30 cellular contexts compared by ENCODE assay signal in genomic region chr13:72891423-72891822, GRCh38.
"Had no signal": no experiment of that assay in that cellular context is flagged by ENCODE, and none has a peak within 500 bp of the region (broad histone marks: within the 10 kb centered on the region; RNA-seq: fewer than 3 reads in every experiment).

No MANE protein-coding gene starts in this region.

- H3K9me3 ChIP-seq: adrenal gland, body of pancreas, breast epithelium had no signal

- H3K27me3 ChIP-seq: adrenal gland, body of pancreas, brain microvascular endothelial cell, breast epithelium had no signal

- H3K27ac ChIP-seq: adrenal gland, body of pancreas, brain microvascular endothelial cell, breast epithelium, VCaP had no signal

- DNase-seq: activated B cell treated with CpG ODN at 0.5 μM for 24 hours; activated CD4-positive, alpha-beta memory T cell treated with anti-CD3 and anti-CD28 coated beads, Interleukin-2, amount 10 ng/mL, durations not matched to agents 7 days and 5 days; activated CD4-positive, alpha-beta T cell treated with anti-CD3 and anti-CD28 coated beads for 4 hours; activated CD4-positive, alpha-beta T cell treated with anti-CD3 and anti-CD28 coated beads, Interleukin-2, amount 10 ng/mL, durations not matched to agents 24 days and 14 days; activated CD4-positive, alpha-beta T cell treated with anti-CD3 and anti-CD28 coated beads, Interleukin-2, amount 50 U/mL, for 1 hour; activated CD4-positive, alpha-beta T cell treated with anti-CD3 and anti-CD28 coated beads, Interleukin-2, amount 50 U/mL, for 48 hours; activated CD4-positive, CD25-positive, alpha-beta regulatory T cell treated with anti-CD3 and anti-CD28 coated beads, Interleukin-2, amount 50 U/mL, for 72 hours; activated CD8-positive, alpha-beta memory T cell treated with anti-CD3 and anti-CD28 coated beads for 24 hours; activated CD8-positive, alpha-beta memory T cell treated with anti-CD3 and anti-CD28 coated beads, Interleukin-2, amount 10 ng/mL, durations not matched to agents 7 days and 5 days; activated CD8-positive, alpha-beta memory T cell treated with anti-CD3 and anti-CD28 coated beads, Interleukin-2, amount 50 U/mL, for 48 hours; activated CD8-positive, alpha-beta T cell treated with anti-CD3 and anti-CD28 coated beads, Interleukin-2, amount 10 ng/mL, durations not matched to agents 7 days and 5 days; activated effector memory CD4-positive, alpha-beta T cell treated with Interleukin-2 at 50 U/mL for 16 hours; activated gamma-delta T cell; activated naive CD4-positive, alpha-beta T cell treated with anti-CD3 and anti-CD28 coated beads, Interleukin-2, amount 10 ng/mL, durations not matched to agents 7 days and 5 days; activated naive CD4-positive, alpha-beta T cell treated with Interleukin-2 at 50 U/mL for 16 hours; activated naive CD8-positive, alpha-beta T cell treated with anti-CD3 and anti-CD28 coated beads for 36 hours; activated T-cell treated with anti-CD3 and anti-CD28 coated beads, Interleukin-2, amount 50 U/mL, for 24 hours; activated T-cell treated with anti-CD3 and anti-CD28 coated beads, Interleukin-2, amount 50 U/mL, for 48 hours; adrenal gland; amniotic stem cell; aorta; body of pancreas; brain microvascular endothelial cell; central memory CD4-positive, alpha-beta T cell; T-helper 1 cell; T-helper 2 cell; T-helper 9 cell had no signal

- ATAC-seq: activated CD8-positive, alpha-beta memory T cell treated with anti-CD3 and anti-CD28 coated beads, Interleukin-2, amount 10 ng/mL, durations not matched to agents 7 days and 5 days; activated CD8-positive, alpha-beta T cell treated with anti-CD3 and anti-CD28 coated beads, Interleukin-2, amount 10 ng/mL, durations not matched to agents 7 days and 5 days; activated naive CD4-positive, alpha-beta T cell treated with anti-CD3 and anti-CD28 coated beads, Interleukin-2, amount 50 U/mL, for 72 hours; body of pancreas had no signal

- H3K4me3 ChIP-seq: adrenal gland, body of pancreas, breast epithelium had no signal

- H3K4me1 ChIP-seq: adrenal gland, body of pancreas, breast epithelium had no signal
